10 cellular contexts compared by ENCODE assay signal in the genomic region with DNA sequence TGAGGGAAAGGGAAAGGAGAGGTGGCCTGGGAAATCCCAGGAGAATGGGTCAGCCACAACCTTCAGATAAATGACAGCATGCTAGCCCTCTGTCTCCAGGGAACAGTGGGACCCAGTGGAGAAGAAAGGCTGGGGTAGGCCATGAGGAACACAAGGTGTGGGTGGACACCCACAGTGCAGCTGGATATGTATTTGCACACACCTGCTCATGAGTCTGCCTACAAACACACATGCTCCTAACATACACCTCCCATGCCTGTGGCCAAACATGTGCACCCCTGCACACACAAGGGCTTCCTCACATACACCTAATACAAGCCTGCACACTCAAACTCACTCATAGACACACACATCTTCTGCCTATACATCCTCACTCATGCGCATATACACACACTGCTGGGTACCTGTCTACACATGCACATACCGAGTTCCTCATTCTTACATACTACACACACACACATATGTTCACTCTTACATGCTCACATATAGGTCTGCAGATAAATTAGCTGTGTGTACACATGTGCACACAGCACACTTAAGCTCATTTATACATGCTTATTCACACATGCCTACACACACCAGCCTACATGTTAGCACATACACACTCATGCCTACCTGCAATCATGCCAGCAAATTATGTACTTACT. TPM values are rescaled to one million over a fixed set of nuclear protein-coding genes. Genes with fewer than 3 reads are reported as not detected.
DNase-seq lines count a peak whose midpoint lies in the region; ATAC-seq and TF ChIP-seq lines count a peak whose summit lies in the region.
"Had no signal": no experiment of that assay in that cellular context is flagged by ENCODE, and none has a peak within 500 bp of the region (broad histone marks: within the 10 kb centered on the region; RNA-seq: fewer than 3 reads in every experiment).

No MANE protein-coding gene starts in this region.

- no peaks in the 10 kb centered on the region for H3K27me3 Mint-ChIP-seq in activated T-cell treated with anti-CD3 and anti-CD28 coated beads, Interleukin-2, amount 50 U/mL, for 72 hours (ENCODE audit: low read depth)
- H3K27me3 Mint-ChIP-seq in CD14-positive monocyte (ENCODE audit: low read depth in 3 of 3): peaks cover 3% of the 10 kb centered on the region in 3 donors

- intact Hi-C loops in IMR-90 (cut with micrococcal nuclease): loop anchor here (1.0 to 5.0 kb wide), 2 partner anchors 73 to 146 kb away; partner anchors contain the start of gene PSMB2
- intact Hi-C loops in transverse colon (cut with DNase I; ENCODE audit: low total_unique reads): loop anchor here (10.0 kb wide), 1 partner anchor 260 kb away; no protein-coding TSS in a partner anchor
- intact Hi-C loops in CD14-positive monocyte (cut with micrococcal nuclease): loop anchor here in 1 of 2 donors (5.0 kb wide), 2 partner anchors 78 to 143 kb away; partner anchors contain the start of gene TFAP2E

- POLR2A ChIA-PET in IMR-90 (lab: Charles Lee; ENCODE audit: unreplicated experiment): interaction anchor here (1.2 kb wide), 1 partner anchor 146 kb away, joined by 3 read pairs; no protein-coding TSS in a partner anchor

- H3K9me3 ChIP-seq in IMR-90 (ENCODE audit: control insufficient read depth, insufficient read depth, low read length): no peaks in the 10 kb centered on the region
- no peaks in the 10 kb centered on the region for H3K9me3 ChIP-seq in skeletal muscle satellite cell (replicated peaks; ENCODE audit: low read length)
- no peaks in the 10 kb centered on the region for H3K9me3 ChIP-seq in transverse colon
- H3K9me3 ChIP-seq: ascending aorta had no signal

- H2AK9ac ChIP-seq in IMR-90 (replicated peaks; ENCODE audit: low read depth, low read length, poor library complexity): peak overlapping the region; percentile 42

- no peak overlapping the region for H3K27ac Mint-ChIP-seq in activated T-cell treated with anti-CD3 and anti-CD28 coated beads, Interleukin-2, amount 50 U/mL, for 72 hours
- H3K27ac Mint-ChIP-seq in CD14-positive monocyte: peak overlapping the region in 1 of 7 donors; percentile 15

- no peak overlapping the region for H2BK15ac ChIP-seq in IMR-90 (ENCODE audit: low read depth, low read length)

- peaks cover 19 to 62% of the 10 kb centered on the region in 2 experiments for H3K79me1 ChIP-seq in IMR-90 (ENCODE audit: low read depth in 1 of 2, low read length in 2 of 2)

- no peak for ATAC-seq in activated T-cell treated with anti-CD3 and anti-CD28 coated beads, Interleukin-2, amount 50 U/mL, for 72 hours (replicated peaks in 1 of 2)
- ATAC-seq in IMR-90 (ENCODE audit: low read depth): no peak
- no peak for ATAC-seq in GM18873 (IDR thresholded peaks at IDR 0.05; ENCODE audit: low FRiP score, unreplicated experiment)

- no peak overlapping the region for H4K8ac ChIP-seq in IMR-90 (ENCODE audit: low read depth in 2 of 2, low read length in 2 of 2)

- DNase-seq in activated T-cell treated with anti-CD3 and anti-CD28 coated beads, Interleukin-2, amount 50 U/mL, for 72 hours: no peak
- DNase-seq in activated T-cell treated with anti-CD3 and anti-CD28 coated beads for 4 hours (no peak), IMR-90 (no peak), coronary artery (ENCODE audit: low spot score) (no peak), transverse colon (no peak), CD14-positive monocyte (ENCODE audit: low spot score) (no peak)

- dilution Hi-C loops in IMR-90 (cut with HindIII; ENCODE audit: low sequenced_read_pairs, unreplicated experiment): no loop called here

- 83% methylated on average over 1 of the region's 2 CpGs; no CpG with 5 or more reads in 1 of the 2 experiments for WGBS in IMR-90 (ENCODE audit: extremely low coverage in 2 of 2, insufficient read length in 1 of 2), 2 experiments
- 78 to 85% methylated on average over 2 of the region's 2 CpGs for WGBS in transverse colon (ENCODE audit: low coverage in 1 of 2), 2 donors

- in situ Hi-C loops in IMR-90 (cut with MboI; ENCODE audit: low sequenced_read_pairs) (loop anchor here (5.0 kb wide), 2 partner anchors 73 to 263 kb away; partner anchors contain the start of gene PSMB2), transverse colon (cut with MboI; ENCODE audit: low pct_ligation_motif_present in 1 of 4, low pct_unique_long_range_greater_than_20kb in 1 of 4, low sequenced_read_pairs in 3 of 4) (loop anchor here in 1 of 4 donors (5.0 to 25.0 kb wide), 3 partner anchors 60 to 253 kb away; partner anchors contain the start of gene TFAP2E)

- H3K4me3 Mint-ChIP-seq in activated T-cell treated with anti-CD3 and anti-CD28 coated beads, Interleukin-2, amount 50 U/mL, for 72 hours: peak overlapping the region; percentile 5 to 81
- no peak overlapping the region for H3K4me3 Mint-ChIP-seq in CD14-positive monocyte

- H3K36me3 ChIP-seq in IMR-90 (ENCODE audit: control insufficient read depth, insufficient read depth, low read length) (peaks cover 14% of the 10 kb centered on the region), skeletal muscle satellite cell (ENCODE audit: insufficient read depth, low read length) (peaks cover 36% of the 10 kb centered on the region), transverse colon (no peaks in the 10 kb centered on the region)

- H3K9me1 ChIP-seq in IMR-90 (ENCODE audit: insufficient read depth, low read length): 0 out of 2 replicates have a peak, but pooled peaks cover 18% of the 10 kb centered on the region

- no peak for TF ChIP-seq RAD21 in IMR-90 (IDR thresholded peaks at IDR 0.05; ENCODE audit: low read length)

- H2BK20ac ChIP-seq in IMR-90 (ENCODE audit: low read depth, low read length): no peak overlapping the region

- H3K23ac ChIP-seq in IMR-90 (ENCODE audit: low read depth, low read length): no peak overlapping the region

- CTCF ChIA-PET in IMR-90 (lab: Yijun Ruan, JAX): interaction anchor here (0.5 to 2.4 kb wide), 10 partner anchors 11 to 263 kb away, joined by 3 to 17 read pairs (median 5); no protein-coding TSS in a partner anchor

- no peak for TF ChIP-seq CTCF in IMR-90 (conservative IDR thresholded peaks at IDR 0.05; ENCODE audit: low read depth, low read length)
- TF ChIP-seq CTCF in coronary artery (IDR thresholded peaks at IDR 0.05): no peak
- no peak for TF ChIP-seq CTCF in transverse colon (IDR thresholded peaks at IDR 0.05)
- no peak for TF ChIP-seq CTCF in CD14-positive monocyte (IDR thresholded peaks at IDR 0.05)

- no peaks in the 10 kb centered on the region for H3K9me3 Mint-ChIP-seq in activated T-cell treated with anti-CD3 and anti-CD28 coated beads, Interleukin-2, amount 50 U/mL, for 72 hours
- no peaks in the 10 kb centered on the region for H3K9me3 Mint-ChIP-seq in CD14-positive monocyte

- no TSS peak for BruUV-seq in IMR-90 (replicated peaks; lab: Mats Ljungman, UMichigan)

- peaks cover 4 to 6% of the 10 kb centered on the region in 2 donors for H3K36me3 Mint-ChIP-seq in activated T-cell treated with anti-CD3 and anti-CD28 coated beads, Interleukin-2, amount 50 U/mL, for 72 hours (ENCODE audit: insufficient read depth in 2 of 2)
- H3K36me3 Mint-ChIP-seq in CD14-positive monocyte: peaks cover 23 to 29% of the 10 kb centered on the region in 2 donors

- H4K20me1 ChIP-seq in IMR-90 (ENCODE audit: insufficient read depth, low read length): peaks cover 34% of the 10 kb centered on the region

- H3K4ac ChIP-seq in IMR-90 (ENCODE audit: low read depth, low read length): no peak overlapping the region

- H3K18ac ChIP-seq in IMR-90 (ENCODE audit: low read depth, low read length): no peak overlapping the region

- TF ChIP-seq POLR2A in IMR-90 (IDR thresholded peaks at IDR 0.05; ENCODE audit: low read depth, low read length): no peak
- no peak for TF ChIP-seq POLR2A in transverse colon (IDR thresholded peaks at IDR 0.05)

- H3K9ac ChIP-seq in IMR-90 (ENCODE audit: low read depth, low read length) (no peak overlapping the region), skeletal muscle satellite cell (ENCODE audit: low read depth, low read length) (no peak overlapping the region)

- peak overlapping the region; percentile 16 for H2AFZ ChIP-seq in IMR-90 (replicated peaks; ENCODE audit: low read length, poor library complexity)

- H3K14ac ChIP-seq in IMR-90 (replicated peaks; ENCODE audit: low read depth, low read length): no peak overlapping the region

- TF ChIP-seq EP300 in transverse colon (IDR thresholded peaks at IDR 0.05; ENCODE audit: low read depth): no peak

- H3K4me2 ChIP-seq in IMR-90 (ENCODE audit: low read depth, low read length) (peak overlapping the region; percentile 63; the same call in 1 of the 2 replicates), skeletal muscle satellite cell (ENCODE audit: low read length) (peak overlapping the region; percentile 57)

- H3K4me1 ChIP-seq in IMR-90 (ENCODE audit: control insufficient read depth, insufficient read depth, low read length) (peaks cover 9% of the 10 kb centered on the region), skeletal muscle satellite cell (ENCODE audit: control insufficient read depth, insufficient read depth, low read length) (peaks cover 32% of the 10 kb centered on the region), transverse colon (peaks cover 12 to 38% (median 18%) of the 10 kb centered on the region in 4 donors)

- H3K4me3 ChIP-seq in IMR-90 (ENCODE audit: insufficient read depth, low read depth, low read length) (no peak overlapping the region), coronary artery (peak overlapping the region; percentile 23), skeletal muscle satellite cell (ENCODE audit: low read length) (peak overlapping the region; percentile 40), transverse colon (no peak overlapping the region)

- H3K27ac ChIP-seq in IMR-90 (ENCODE audit: insufficient read depth, low read length) (no peak overlapping the region), coronary artery (no peak overlapping the region), transverse colon (no peak overlapping the region)
- H3K27ac ChIP-seq: ascending aorta, WERI-Rb-1 had no signal

- no peak overlapping the region for H2BK120ac ChIP-seq in IMR-90 (ENCODE audit: low read depth, low read length)

- no peak overlapping the region; the same call in 1 of the 2 replicates for H2AK5ac ChIP-seq in IMR-90 (ENCODE audit: low read depth, low read length)

- no peak overlapping the region for H2BK5ac ChIP-seq in IMR-90 (ENCODE audit: low read depth, low read length, poor library complexity, severe bottlenecking)

- H3K27me3 ChIP-seq in IMR-90 (ENCODE audit: control insufficient read depth, insufficient read depth, low read length) (no peaks in the 10 kb centered on the region), skeletal muscle satellite cell (ENCODE audit: control insufficient read depth, insufficient read depth, low read length) (no peaks in the 10 kb centered on the region), transverse colon (no peaks in the 10 kb centered on the region)
- H3K27me3 ChIP-seq: ascending aorta had no signal

- H4K5ac ChIP-seq in IMR-90 (ENCODE audit: low read depth, low read length): no peak overlapping the region

- no peak overlapping the region for H3K56ac ChIP-seq in IMR-90 (ENCODE audit: extremely low read depth, insufficient read depth, low read length)

- H3K4me1 Mint-ChIP-seq in activated T-cell treated with anti-CD3 and anti-CD28 coated beads, Interleukin-2, amount 50 U/mL, for 72 hours (ENCODE audit: low read depth): peaks cover 42% of the 10 kb centered on the region
- peaks cover 28% of the 10 kb centered on the region for H3K4me1 Mint-ChIP-seq in CD14-positive monocyte

- no peak overlapping the region for H4K91ac ChIP-seq in IMR-90 (ENCODE audit: insufficient read depth, low read depth, low read length)

RNA-seq across cellular contexts. Expression of gene C1orf216, which starts 3.6 kb away (rescaled TPM):
- 10 to 100 TPM in 1 of 2 donors, 1 to 10 TPM in 1; 9.4 to 11.6 TPM for total RNA-seq in activated T-cell treated with anti-CD3 and anti-CD28 coated beads, Interleukin-2, amount 50 U/mL, for 72 hours
- total RNA-seq in IMR-90 (2012; rRNA removed) (16.7 and 20.0 TPM in 2 replicates), transverse colon (1 to 10 TPM; 2.8 to 6.7 (median 4.7) TPM)
- polyA plus RNA-seq in IMR-90 (2012; rRNA removed) (10.1 and 13.4 TPM in 2 replicates), CD14-positive monocyte (1 to 10 TPM; 7.7 to 8.9 TPM)
- polyA plus RNA-seq in IMR-90 (2012; cell fraction: cytosol; rRNA removed): 7.8 and 9.5 TPM in 2 replicates
- 11.6 and 20.0 TPM in 2 replicates for polyA plus RNA-seq in IMR-90 (2012; cell fraction: nucleus; rRNA removed; ENCODE audit: low replicate concordance)
- 13.2 and 16.2 TPM in 2 replicates for total RNA-seq in skeletal muscle satellite cell (2012; rRNA removed)

RNA-seq across cellular contexts. Expression of gene CLSPN, which starts 54.7 kb away (rescaled TPM):
- total RNA-seq in activated T-cell treated with anti-CD3 and anti-CD28 coated beads, Interleukin-2, amount 50 U/mL, for 72 hours: 10 to 100 TPM; 42.2 to 42.8 TPM
- 14.3 and 14.4 TPM in 2 replicates for total RNA-seq in IMR-90 (2012; rRNA removed)
- 4.9 and 6.2 TPM in 2 replicates for polyA plus RNA-seq in IMR-90 (2012; rRNA removed)
- polyA plus RNA-seq in IMR-90 (2012; cell fraction: cytosol; rRNA removed): 1.1 and 1.7 TPM in 2 replicates
- 0.59 and 3.8 TPM in 2 replicates for polyA plus RNA-seq in IMR-90 (2012; cell fraction: nucleus; rRNA removed; ENCODE audit: low replicate concordance)
- total RNA-seq in skeletal muscle satellite cell (2012; rRNA removed): 9.6 and 11.7 TPM in 2 replicates
- under 1 TPM in 2 of 4 donors, not detected in 2; 0.79 to 0.82 TPM for total RNA-seq in transverse colon
- under 1 TPM in 1 of 2 donors, not detected in 1; 0.13 TPM for polyA plus RNA-seq in CD14-positive monocyte
- total RNA-seq: ascending aorta had no signal

Comparison
In these comparisons a context has a peak if more than half of its experiments do, and no peak if none do; other contexts are left out.
1. H3K4me3 Mint-ChIP-seq: peak in activated T-cell treated with anti-CD3 and anti-CD28 coated beads, Interleukin-2, amount 50 U/mL, for 72 hours (2 of 2); none in CD14-positive monocyte (0 of 2).
2. H3K4me3 ChIP-seq: peak in coronary artery (single experiment) and skeletal muscle satellite cell (single experiment); none in IMR-90 (single experiment) and transverse colon (0 of 4).